ENCODE assay signal across 32 cellular contexts in genomic region chr11:110764485-110764884, GRCh38. TPM values are rescaled to one million over a fixed set of nuclear protein-coding genes. Genes with fewer than 3 reads are reported as not detected.
"Had no signal": no experiment of that assay in that cellular context is flagged by ENCODE, and none has a peak within 500 bp of the region (broad histone marks: within the 10 kb centered on the region; RNA-seq: fewer than 3 reads in every experiment).

No MANE protein-coding gene starts in this region.

- H3K4me3 ChIP-seq: adrenal gland, body of pancreas, colonic mucosa, gastroesophageal sphincter, heart right ventricle had no signal

- H3K27me3 ChIP-seq: adrenal gland, body of pancreas, colonic mucosa, gastroesophageal sphincter, heart right ventricle had no signal

- H3K36me3 ChIP-seq: adrenal gland, colonic mucosa, gastroesophageal sphincter, heart right ventricle had no signal

- H3K4me1 ChIP-seq: colonic mucosa had no signal

- ATAC-seq: activated CD4-positive, alpha-beta T cell treated with anti-CD3 and anti-CD28 coated beads for 36 hours; activated CD8-positive, alpha-beta memory T cell treated with anti-CD3 and anti-CD28 coated beads, Interleukin-2, amount 10 ng/mL, durations not matched to agents 7 days and 5 days; activated CD8-positive, alpha-beta T cell treated with anti-CD3 and anti-CD28 coated beads, Interleukin-2, amount 10 ng/mL, durations not matched to agents 7 days and 5 days; activated naive CD8-positive, alpha-beta T cell treated with anti-CD3 and anti-CD28 coated beads, Interleukin-2, amount 50 U/mL, for 24 hours; body of pancreas; esophagus mucosa; gastroesophageal sphincter; T-cell had no signal

- H3K27ac ChIP-seq: adrenal gland, body of pancreas, colonic mucosa, gastroesophageal sphincter, heart right ventricle had no signal

- DNase-seq: activated CD4-positive, alpha-beta memory T cell treated with anti-CD3 and anti-CD28 coated beads for 36 hours; activated CD4-positive, alpha-beta T cell treated with anti-CD3 and anti-CD28 coated beads for 36 hours; activated CD4-positive, alpha-beta T cell treated with anti-CD3 and anti-CD28 coated beads, Interleukin-2, amount 10 ng/mL, durations not matched to agents 24 days and 14 days; activated CD4-positive, CD25-positive, alpha-beta regulatory T cell; activated CD4-positive, CD25-positive, alpha-beta regulatory T cell treated with anti-CD3 and anti-CD28 coated beads, Interleukin-2, amount 50 U/mL, for 72 hours; activated CD8-positive, alpha-beta memory T cell treated with anti-CD3 and anti-CD28 coated beads, Interleukin-2, amount 10 ng/mL, durations not matched to agents 7 days and 5 days; activated CD8-positive, alpha-beta memory T cell treated with anti-CD3 and anti-CD28 coated beads, Interleukin-2, amount 50 U/mL, for 4 hours; activated CD8-positive, alpha-beta T cell treated with anti-CD3 and anti-CD28 coated beads, Interleukin-2, amount 10 ng/mL, durations not matched to agents 7 days and 5 days; activated effector memory CD4-positive, alpha-beta T cell treated with anti-CD3 and anti-CD28 coated beads, Interleukin-2, amount 50 U/mL, for 16 hours; activated naive CD4-positive, alpha-beta T cell treated with anti-CD3 and anti-CD28 coated beads for 36 hours; activated naive CD8-positive, alpha-beta T cell treated with anti-CD3 and anti-CD28 coated beads for 36 hours; activated naive CD8-positive, alpha-beta T cell treated with anti-CD3 and anti-CD28 coated beads, Interleukin-2, amount 50 U/mL, for 24 hours; activated T-cell treated with anti-CD3 and anti-CD28 coated beads, Interleukin-2, amount 50 U/mL, for 1 hour; activated T-cell treated with anti-CD3 and anti-CD28 coated beads, Interleukin-2, amount 50 U/mL, for 48 hours; adrenal gland; amygdala; aorta; body of pancreas; caudate nucleus; colonic mucosa; effector memory CD4-positive, alpha-beta T cell; endodermal cell; foreskin melanocyte; heart right ventricle; T-cell; T-helper 9 cell had no signal

- H3K9me3 ChIP-seq: adrenal gland, body of pancreas, colonic mucosa, gastroesophageal sphincter, heart right ventricle had no signal

RNA-seq across cellular contexts. Expression of gene ARHGAP20, which starts 52.2 kb away (rescaled TPM):
- total RNA-seq: activated CD4-positive, alpha-beta T cell treated with anti-CD3 and anti-CD28 coated beads, Interleukin-2, amount 10 ng/mL, durations not matched to agents 24 days and 14 days; activated CD8-positive, alpha-beta memory T cell treated with anti-CD3 and anti-CD28 coated beads for 36 hours; activated T-helper 1 cell treated with anti-CD3 and anti-CD28 coated beads, Interleukin-12 subunit alpha, Interleukin-12 subunit beta, Interleukin-2, Interleukin-4 antibody, amounts not matched to agents 30 ng/mL and 10 ng/mL and 1 ng/mL, durations not matched to agents 14 hours and 24 hours and 36 hours; activated T-helper 2 cell treated with anti-CD3 and anti-CD28 coated beads, Interferon-gamma antibody, Interleukin-2, Interleukin-4, amounts not matched to agents 10 μg/mL and 5 μg/mL and 100 μg/mL, durations not matched to agents 14 hours and 24 hours and 36 hours; T-helper 2 cell treated with Interferon-gamma antibody and Interleukin-4, amounts not matched to agents 100 ng/mL and 5 ng/mL, for 36 hours had no signal
